15 cellular contexts compared by ENCODE assay signal in the genomic region with DNA sequence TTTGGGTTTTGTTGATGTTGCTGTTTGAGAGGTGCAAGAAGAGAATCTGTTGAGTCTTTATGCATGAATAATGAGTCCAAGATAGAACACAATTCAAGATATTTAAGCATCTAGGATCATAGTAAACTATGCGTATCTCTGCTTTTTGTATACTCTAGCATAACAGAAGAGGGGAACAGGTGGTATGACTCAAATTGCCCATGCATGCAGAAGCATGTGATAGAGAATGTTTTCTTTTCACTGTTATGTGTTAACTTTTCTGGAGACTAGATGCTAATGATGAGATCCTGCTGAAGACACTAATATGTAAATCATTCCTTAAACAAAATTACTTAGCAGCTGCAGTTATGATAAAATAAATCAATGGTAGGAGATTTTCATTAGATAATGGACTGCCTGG.
A peak's percentile ranks its signal among the peaks of the same experiment; 100 is the strongest.
DNase-seq lines count a peak whose midpoint lies in the region; ATAC-seq and TF ChIP-seq lines count a peak whose summit lies in the region.
"Had no signal": no experiment of that assay in that cellular context is flagged by ENCODE, and none has a peak within 500 bp of the region (broad histone marks: within the 10 kb centered on the region; RNA-seq: fewer than 3 reads in every experiment).

No MANE protein-coding gene starts in this region.

- peaks cover 13% of the 10 kb centered on the region for H3K36me3 Mint-ChIP-seq in chondrocyte (ENCODE audit: low read depth)
- H3K36me3 Mint-ChIP-seq in effector memory CD8-positive, alpha-beta T cell (ENCODE audit: insufficient read depth) = no peaks in the 10 kb centered on the region
- no peaks in the 10 kb centered on the region for H3K36me3 Mint-ChIP-seq in activated T-cell treated with anti-CD3 and anti-CD28 coated beads, Interleukin-2, amount 50 U/mL, for 24 hours (ENCODE audit: low read depth)

- H3K9me3 ChIP-seq in tibial artery = no peaks in the 10 kb centered on the region
- H3K9me3 ChIP-seq: adrenal gland, SK-N-SH had no signal

- no peaks in the 10 kb centered on the region for H3K36me3 ChIP-seq in tibial artery
- H3K36me3 ChIP-seq: adrenal gland had no signal

- H3K27ac Mint-ChIP-seq in chondrocyte (ENCODE audit: unreplicated experiment) = peak overlapping the region; percentile 28
- H3K27ac Mint-ChIP-seq in effector memory CD8-positive, alpha-beta T cell = no peak overlapping the region
- H3K27ac Mint-ChIP-seq in activated T-cell treated with anti-CD3 and anti-CD28 coated beads, Interleukin-2, amount 50 U/mL, for 24 hours = no peak overlapping the region
- H3K27ac Mint-ChIP-seq: dendritic cell treated with granulocyte-macrophage colony-stimulating factor and Interleukin-4, amounts not matched to agents 40 ng/mL and 50 ng/mL, for 4 days; stimulated activated naive CD8-positive, alpha-beta T cell treated with anti-CD3 and anti-CD28 coated beads, Interleukin-15, Interleukin-2, amounts not matched to agents 100 ng/mL and 50 ng/mL, for 24 hours had no signal

- no peak for TF ChIP-seq CTCF in chondrocyte (IDR thresholded peaks at IDR 0.05)
- no peak for TF ChIP-seq CTCF in tibial artery (IDR thresholded peaks at IDR 0.05)

- H3K4me3 ChIP-seq in tibial artery = no peak overlapping the region
- H3K4me3 ChIP-seq: adrenal gland had no signal

- no peak overlapping the region for H3K4me3 Mint-ChIP-seq in chondrocyte (ENCODE audit: unreplicated experiment)
- H3K4me3 Mint-ChIP-seq in effector memory CD8-positive, alpha-beta T cell = no peak overlapping the region
- H3K4me3 Mint-ChIP-seq in activated T-cell treated with anti-CD3 and anti-CD28 coated beads, Interleukin-2, amount 50 U/mL, for 24 hours = no peak overlapping the region
- H3K4me3 Mint-ChIP-seq: dendritic cell treated with granulocyte-macrophage colony-stimulating factor and Interleukin-4, amounts not matched to agents 40 ng/mL and 50 ng/mL, for 4 days; stimulated activated naive CD8-positive, alpha-beta T cell treated with anti-CD3 and anti-CD28 coated beads, Interleukin-15, Interleukin-2, amounts not matched to agents 100 ng/mL and 50 ng/mL, for 24 hours had no signal

- H3K27ac ChIP-seq in tibial artery = no peak overlapping the region
- H3K27ac ChIP-seq: adrenal gland had no signal

- H3K4me1 Mint-ChIP-seq in chondrocyte (ENCODE audit: low read depth) = peaks cover 33% of the 10 kb centered on the region
- no peaks in the 10 kb centered on the region for H3K4me1 Mint-ChIP-seq in effector memory CD8-positive, alpha-beta T cell (ENCODE audit: low read depth in 2 of 2)
- H3K4me1 Mint-ChIP-seq in activated T-cell treated with anti-CD3 and anti-CD28 coated beads, Interleukin-2, amount 50 U/mL, for 24 hours (ENCODE audit: low read depth) = no peaks in the 10 kb centered on the region

- H3K9me3 Mint-ChIP-seq in chondrocyte (ENCODE audit: low read depth) = peaks cover 10% of the 10 kb centered on the region
- peaks cover 3 to 7% of the 10 kb centered on the region in 2 donors for H3K9me3 Mint-ChIP-seq in effector memory CD8-positive, alpha-beta T cell
- H3K9me3 Mint-ChIP-seq in activated T-cell treated with anti-CD3 and anti-CD28 coated beads, Interleukin-2, amount 50 U/mL, for 24 hours = no peaks in the 10 kb centered on the region
- H3K9me3 Mint-ChIP-seq: dendritic cell treated with granulocyte-macrophage colony-stimulating factor and Interleukin-4, amounts not matched to agents 40 ng/mL and 50 ng/mL, for 4 days; stimulated activated naive CD8-positive, alpha-beta T cell treated with anti-CD3 and anti-CD28 coated beads, Interleukin-15, Interleukin-2, amounts not matched to agents 100 ng/mL and 50 ng/mL, for 24 hours had no signal

- no peaks in the 10 kb centered on the region for H3K4me1 ChIP-seq in tibial artery
- H3K4me1 ChIP-seq: adrenal gland had no signal

- ATAC-seq in GM18867 (IDR thresholded peaks at IDR 0.05; ENCODE audit: unreplicated experiment) (peak; percentile 48), GM21529 (IDR thresholded peaks at IDR 0.05; ENCODE audit: unreplicated experiment) (peak; percentile 60), HG03175 (IDR thresholded peaks at IDR 0.05; ENCODE audit: unreplicated experiment) (peak; percentile 68)
- ATAC-seq in effector memory CD8-positive, alpha-beta T cell (replicated peaks) = no peak

- intact Hi-C loops in tibial artery (cut with DNase I; ENCODE audit: low total_unique reads) = no loop called here

- H3K27me3 Mint-ChIP-seq in chondrocyte (ENCODE audit: low read depth) = no peaks in the 10 kb centered on the region
- no peaks in the 10 kb centered on the region for H3K27me3 Mint-ChIP-seq in effector memory CD8-positive, alpha-beta T cell
- H3K27me3 Mint-ChIP-seq in activated T-cell treated with anti-CD3 and anti-CD28 coated beads, Interleukin-2, amount 50 U/mL, for 24 hours = peaks cover 38% of the 10 kb centered on the region

- H3K27me3 ChIP-seq in tibial artery = no peaks in the 10 kb centered on the region
- H3K27me3 ChIP-seq: adrenal gland had no signal

- no peak for DNase-seq in chondrocyte (ENCODE audit: low spot score)
- no peak for DNase-seq in effector memory CD8-positive, alpha-beta T cell
- no peak for DNase-seq in activated T-cell treated with anti-CD3 and anti-CD28 coated beads, Interleukin-2, amount 50 U/mL, for 24 hours
- no peak for DNase-seq in cerebellar cortex (ENCODE audit: low spot score)
- DNase-seq in tibial artery = no peak
- DNase-seq: adrenal gland, AML-193, DND-41, NCI-H1436 treated with DMSO at 0.1 percent for 48 hours, SK-N-SH had no signal
